ENCODE assay signal across 25 cellular contexts in genomic region chr4:139635966-139636365, GRCh38.
"Had no signal": no experiment of that assay in that cellular context is flagged by ENCODE, and none has a peak within 500 bp of the region (broad histone marks: within the 10 kb centered on the region; RNA-seq: fewer than 3 reads in every experiment).

No MANE protein-coding gene starts in this region.

- H3K4me1 Mint-ChIP-seq: naive thymus-derived CD4-positive, alpha-beta T cell; stimulated activated memory B cell treated with anti-CD40 and anti-IgM and Interleukin-4, amounts not matched to agents 10 μg/mL and 1 μg/mL and 100 μg/mL, for 72 hours; stimulated activated naive CD8-positive, alpha-beta T cell treated with anti-CD3 and anti-CD28 coated beads, Interleukin-15, amount 100 ng/mL, for 72 hours had no signal

- FAIRE-seq: kidney had no signal

- DNase-seq: kidney; left colon; left lung; lower lobe of right lung; mammary epithelial cell; mesendoderm; naive thymus-derived CD4-positive, alpha-beta T cell; ovary; right lobe of liver; stimulated activated CD4-positive, alpha-beta T cell treated with anti-CD3 and anti-CD28 coated beads, Interleukin-1b, Interleukin-23, amount 100 ng/mL, for 48 hours; stimulated activated CD4-positive, alpha-beta T cell treated with anti-CD3 and anti-CD28 coated beads, Interleukin-2, amount 100 ng/mL, for 48 hours; stimulated activated CD4-positive, alpha-beta T cell treated with anti-CD3 and anti-CD28 coated beads, Interleukin-4, amount 100 ng/mL, for 4 hours; stimulated activated CD8-positive, alpha-beta memory T cell treated with anti-CD3 and anti-CD28 coated beads, Interleukin-4, amount 100 ng/mL, for 48 hours; stimulated activated naive CD4-positive, alpha-beta T cell treated with Interleukin-2 at 50 U/mL for 16 hours; stimulated activated naive CD8-positive, alpha-beta T cell treated with anti-CD3 and anti-CD28 coated beads, Interleukin-15, amount 100 ng/mL, for 72 hours; substantia nigra; uterus had no signal

- H3K4me3 Mint-ChIP-seq: mesothelial cell of epicardium; naive thymus-derived CD4-positive, alpha-beta T cell; natural killer cell treated with Interleukin-12 subunit alpha and Interleukin-12 subunit beta and Interleukin-15 and Interleukin-18, amount 100 ng/mL, for 72 hours; stimulated activated memory B cell treated with anti-CD40 and anti-IgM and Interleukin-4, amounts not matched to agents 10 μg/mL and 1 μg/mL and 100 μg/mL, for 72 hours; stimulated activated naive CD8-positive, alpha-beta T cell treated with anti-CD3 and anti-CD28 coated beads, Interleukin-15, amount 100 ng/mL, for 72 hours; type B pancreatic cell had no signal

- H3K4me1 ChIP-seq: left lung, lower lobe of right lung, right atrium auricular region, right lobe of liver, tibial nerve, uterus had no signal

- H3K9me3 ChIP-seq: ovary, right lobe of liver, uterus had no signal

- H3K36me3 ChIP-seq: left lung, lower lobe of right lung, ovary, right atrium auricular region, right lobe of liver, tibial nerve, uterus had no signal

- H3K27me3 ChIP-seq: left lung, ovary, right atrium auricular region, right lobe of liver, tibial nerve, uterus had no signal

- H3K4me2 ChIP-seq: smooth muscle cell had no signal

- H3K36me3 Mint-ChIP-seq: mesothelial cell of epicardium; stimulated activated memory B cell treated with anti-CD40 and anti-IgM and Interleukin-4, amounts not matched to agents 10 μg/mL and 1 μg/mL and 100 μg/mL, for 72 hours; type B pancreatic cell had no signal

- H3K27ac Mint-ChIP-seq: mesothelial cell of epicardium; naive thymus-derived CD4-positive, alpha-beta T cell; natural killer cell treated with Interleukin-12 subunit alpha and Interleukin-12 subunit beta and Interleukin-15 and Interleukin-18, amount 100 ng/mL, for 72 hours; progenitor cell of endocrine pancreas; stimulated activated memory B cell treated with anti-CD40 and anti-IgM and Interleukin-4, amounts not matched to agents 10 μg/mL and 1 μg/mL and 100 μg/mL, for 72 hours; stimulated activated naive CD8-positive, alpha-beta T cell treated with anti-CD3 and anti-CD28 coated beads, Interleukin-15, amount 100 ng/mL, for 72 hours; type B pancreatic cell had no signal

- H3K4me3 ChIP-seq: left lung, lower lobe of right lung, ovary, right atrium auricular region, right lobe of liver, smooth muscle cell, tibial nerve, uterus had no signal

- ATAC-seq: left colon; left lung; lower lobe of right lung; naive thymus-derived CD4-positive, alpha-beta T cell; natural killer cell treated with Interleukin-12 subunit alpha and Interleukin-12 subunit beta and Interleukin-15 and Interleukin-18, amount 100 ng/mL, for 72 hours; right lobe of liver; stimulated activated memory B cell treated with anti-CD40 and anti-IgM and Interleukin-4, amounts not matched to agents 10 μg/mL and 1 μg/mL and 100 μg/mL, for 72 hours; stimulated activated naive CD8-positive, alpha-beta T cell treated with anti-CD3 and anti-CD28 coated beads, Interleukin-15, amount 100 ng/mL, for 72 hours had no signal

- H3K27ac ChIP-seq: left lung, lower lobe of right lung, ovary, right atrium auricular region, right lobe of liver, tibial nerve, uterus had no signal
